ENCODE assay signal across 8 cellular contexts in the genomic region with DNA sequence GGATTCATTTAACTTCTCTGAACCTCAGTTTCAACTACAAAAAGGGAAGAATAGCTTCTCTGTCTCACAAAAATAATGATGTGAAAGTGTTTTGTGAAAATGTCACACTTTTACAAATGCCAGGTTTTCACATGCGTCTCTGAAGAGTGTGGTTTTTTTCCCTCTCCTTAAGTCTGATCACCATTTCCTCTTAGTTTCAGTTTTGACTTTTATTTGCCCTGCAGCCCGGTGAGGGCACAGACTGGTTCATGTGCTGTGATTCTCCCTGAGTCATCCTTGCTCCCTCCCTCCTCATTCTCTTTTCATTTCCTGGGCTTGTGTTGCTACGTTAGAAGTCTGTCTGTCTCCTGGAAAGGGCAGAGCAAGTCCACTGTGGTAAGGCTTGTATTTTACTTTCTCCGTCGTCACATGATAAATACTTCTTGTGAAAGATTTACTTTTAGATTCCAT.
DNase-seq lines count a peak whose midpoint lies in the region; ATAC-seq and TF ChIP-seq lines count a peak whose summit lies in the region.

No MANE protein-coding gene starts in this region.

- no peaks in the 10 kb centered on the region for H3K9me3 Mint-ChIP-seq in activated T-cell treated with anti-CD3 and anti-CD28 coated beads, Interleukin-2, amount 50 U/mL, for 72 hours

- peaks cover 20% of the 10 kb centered on the region for H3K4me1 Mint-ChIP-seq in activated T-cell treated with anti-CD3 and anti-CD28 coated beads, Interleukin-2, amount 50 U/mL, for 72 hours (ENCODE audit: low read depth)

- peak overlapping the region; percentile 65 to 76 for H3K4me3 Mint-ChIP-seq in activated T-cell treated with anti-CD3 and anti-CD28 coated beads, Interleukin-2, amount 50 U/mL, for 72 hours

- H3K4me3 ChIP-seq in neutrophil (ENCODE audit: low read depth in 1 of 2, low read length in 1 of 2) = peak overlapping the region in 1 of 2 experiments; percentile 41
- peak overlapping the region in 3 of 4 donors; percentile 11 to 24 (median 24) for H3K4me3 ChIP-seq in upper lobe of left lung

- H3K27me3 ChIP-seq in foreskin keratinocyte (no peaks in the 10 kb centered on the region), neutrophil (no peaks in the 10 kb centered on the region), upper lobe of left lung (no peaks in the 10 kb centered on the region)

- peaks cover 23% of the 10 kb centered on the region for H3K36me3 ChIP-seq in neutrophil
- H3K36me3 ChIP-seq in upper lobe of left lung = peaks cover 0 to 50% (median 6%) of the 10 kb centered on the region in 4 donors

- H3K27ac ChIP-seq in foreskin keratinocyte = peak overlapping the region; percentile 58
- peak overlapping the region; percentile 74 for H3K27ac ChIP-seq in neutrophil
- H3K27ac ChIP-seq in upper lobe of left lung = peak overlapping the region; percentile 54 to 73 (median 64)

- H3K27me3 Mint-ChIP-seq in activated T-cell treated with anti-CD3 and anti-CD28 coated beads, Interleukin-2, amount 50 U/mL, for 72 hours (ENCODE audit: low read depth) = no peaks in the 10 kb centered on the region

- ATAC-seq in HG02642 (IDR thresholded peaks at IDR 0.05; ENCODE audit: poor library complexity, unreplicated experiment) = peak; percentile 83
- ATAC-seq in activated T-cell treated with anti-CD3 and anti-CD28 coated beads, Interleukin-2, amount 50 U/mL, for 72 hours (replicated peaks in 1 of 2) = peak; percentile 95 to 98
- peak; percentile 99 for ATAC-seq in foreskin keratinocyte
- peak; percentile 73 to 95 for ATAC-seq in upper lobe of left lung (ENCODE audit: low FRiP score in 2 of 2)

- TF ChIP-seq POLR2A in upper lobe of left lung (IDR thresholded peaks at IDR 0.05) = peak in 1 of 4 donors; percentile 48

- no peak for TF ChIP-seq EP300 in upper lobe of left lung (IDR thresholded peaks at IDR 0.05)

- peak overlapping the region; percentile 88 for H3K27ac Mint-ChIP-seq in activated T-cell treated with anti-CD3 and anti-CD28 coated beads, Interleukin-2, amount 50 U/mL, for 72 hours

- WGBS in upper lobe of left lung, 2 donors = 5 to 8% methylated on average over 5 of the region's 5 CpGs

- H3K9me3 ChIP-seq in neutrophil (no peaks in the 10 kb centered on the region), upper lobe of left lung (no peaks in the 10 kb centered on the region)

- H3K36me3 Mint-ChIP-seq in activated T-cell treated with anti-CD3 and anti-CD28 coated beads, Interleukin-2, amount 50 U/mL, for 72 hours (ENCODE audit: insufficient read depth in 2 of 2) = peaks cover 4 to 7% of the 10 kb centered on the region in 2 donors

- TF ChIP-seq CTCF in GM10266 (IDR thresholded peaks at IDR 0.05; ENCODE audit: control insufficient read depth, insufficient read depth, low read depth, missing control alignments) = no peak
- no peak for TF ChIP-seq CTCF in foreskin keratinocyte (conservative IDR thresholded peaks at IDR 0.05)
- TF ChIP-seq CTCF in neutrophil (IDR thresholded peaks at IDR 0.05) = no peak
- TF ChIP-seq CTCF in upper lobe of left lung (IDR thresholded peaks at IDR 0.05) = no peak

- H3K4me1 ChIP-seq in foreskin keratinocyte (peaks cover 9% of the 10 kb centered on the region), neutrophil (ENCODE audit: control insufficient read depth in 1 of 2, insufficient read depth in 1 of 2, low read depth in 1 of 2, low read length in 1 of 2) (peaks cover 7 to 13% of the 10 kb centered on the region in 2 experiments), upper lobe of left lung (peaks cover 5 to 19% (median 13%) of the 10 kb centered on the region in 4 donors)

- peak; percentile 30 for DNase-seq in GM10266 (ENCODE audit: extremely low spot score)
- peak; percentile 51 for DNase-seq in NCI-H2196 treated with DMSO at 0.1 percent for 48 hours (lab: John Stamatoyannopoulos, UW; ENCODE audit: unreplicated experiment)
- DNase-seq in activated T-cell treated with anti-CD3 and anti-CD28 coated beads, Interleukin-2, amount 50 U/mL, for 72 hours = peak; percentile 23 to 32
- DNase-seq in foreskin keratinocyte = peak; percentile 84 to 92
- DNase-seq in upper lobe of left lung = peak in 1 of 2 donors; percentile 71
- no peak for DNase-seq in NCI-H526 treated with DMSO at 0.1 percent for 48 hours (lab: John Stamatoyannopoulos, UW)
